27 cellular contexts compared by ENCODE assay signal in genomic region chr9:27945386-27945785, GRCh38.
A peak's percentile ranks its signal among the peaks of the same experiment; 100 is the strongest.
DNase-seq lines count a peak whose midpoint lies in the region; ATAC-seq and TF ChIP-seq lines count a peak whose summit lies in the region.
"Had no signal": no experiment of that assay in that cellular context is flagged by ENCODE, and none has a peak within 500 bp of the region (broad histone marks: within the 10 kb centered on the region; RNA-seq: fewer than 3 reads in every experiment).

No MANE protein-coding gene starts in this region.

- TF ChIP-seq CTCF in fibroblast of mammary gland (conservative IDR thresholded peaks at IDR 0.05; ENCODE audit: control insufficient read depth, insufficient read depth, low read depth, low read length) (no peak), colonic mucosa (IDR thresholded peaks at IDR 0.05) (no peak)

- no peak overlapping the region for H3K4ac ChIP-seq in neuronal stem cell (ENCODE audit: low read length)

- H3K4me2 ChIP-seq in GM23248 (ENCODE audit: unreplicated experiment) = no peak overlapping the region
- no peak overlapping the region for H3K4me2 ChIP-seq in neuronal stem cell (ENCODE audit: insufficient read depth, low read length, poor library complexity, severe bottlenecking)
- H3K4me2 ChIP-seq: BLaER1 treated with 17β-estradiol and CSF1 and Interleukin-3, amounts not matched to agents 10 nM and 100 nM had no signal

- in situ Hi-C loops in GM23248 (cut with MboI) = no loop called here

- H3K4me1 Mint-ChIP-seq in activated CD4-positive, alpha-beta T cell treated with anti-CD3 and anti-CD28 coated beads, Interleukin-2, amount 10 ng/mL, durations not matched to agents 7 days and 5 days = no peaks in the 10 kb centered on the region
- H3K4me1 Mint-ChIP-seq: activated naive CD8-positive, alpha-beta T cell treated with anti-CD3 and anti-CD28 coated beads, Interleukin-2, amount 50 U/mL, for 24 hours; IgD-negative memory B cell; naive thymus-derived CD4-positive, alpha-beta T cell had no signal

- H3K27ac ChIP-seq in GM23248 (no peak overlapping the region), neuronal stem cell (replicated peaks; ENCODE audit: low read length) (no peak overlapping the region), colonic mucosa (no peak overlapping the region)
- H3K27ac ChIP-seq: BLaER1 treated with 17β-estradiol and CSF1 and Interleukin-3, amounts not matched to agents 10 nM and 100 nM; left lung; Peyer's patch; thoracic aorta had no signal

- 13 to 19% methylated on average over 1 of the region's 1 CpG for WGBS in GM23248 (ENCODE audit: low coverage in 1 of 2, low lambda C conversion rate in 2 of 2, missing lambda C conversion rate in 2 of 2), 2 experiments
- WGBS in neuronal stem cell (ENCODE audit: extremely low coverage in 2 of 2, insufficient read length in 2 of 2, insufficient replicate concordance in 1 of 2), 2 donors = no CpG with 5 or more reads among the region's 1 CpG

- intact Hi-C loops in colonic mucosa (cut with DNase I) = no loop called here

- H3K18ac ChIP-seq in neuronal stem cell (ENCODE audit: low read length) = no peak overlapping the region

- H3K4me3 ChIP-seq in GM23248 (no peak overlapping the region), fibroblast of mammary gland (ENCODE audit: control insufficient read depth, low read depth, low read length) (no peak overlapping the region), neuronal stem cell (ENCODE audit: low read length in 2 of 2) (no peak overlapping the region), colonic mucosa (no peak overlapping the region)
- H3K4me3 ChIP-seq: BLaER1 treated with 17β-estradiol and CSF1 and Interleukin-3, amounts not matched to agents 10 nM and 100 nM; left lung; MG63; Peyer's patch; thoracic aorta had no signal

- H3K79me1 ChIP-seq in neuronal stem cell (ENCODE audit: low read depth, low read length) = no peaks in the 10 kb centered on the region

- H3K27ac Mint-ChIP-seq in activated CD4-positive, alpha-beta T cell treated with anti-CD3 and anti-CD28 coated beads, Interleukin-2, amount 10 ng/mL, durations not matched to agents 7 days and 5 days = no peak overlapping the region
- H3K27ac Mint-ChIP-seq: activated naive CD8-positive, alpha-beta T cell treated with anti-CD3 and anti-CD28 coated beads, Interleukin-2, amount 50 U/mL, for 24 hours; IgD-negative memory B cell; naive thymus-derived CD4-positive, alpha-beta T cell; T-helper 1 cell treated with Interleukin-12 subunit alpha and Interleukin-12 subunit beta and Interleukin-4 antibody, amounts not matched to agents 30 μg/mL and 1 μg/mL, for 36 hours had no signal

- H4K20me1 ChIP-seq in GM23248 (ENCODE audit: insufficient read depth) = no peaks in the 10 kb centered on the region
- H4K20me1 ChIP-seq: BLaER1 treated with 17β-estradiol and CSF1 and Interleukin-3, amounts not matched to agents 10 nM and 100 nM had no signal

- H3K4me1 ChIP-seq in GM23248 (ENCODE audit: insufficient read depth) = no peaks in the 10 kb centered on the region
- H3K4me1 ChIP-seq in neuronal stem cell (ENCODE audit: control insufficient read depth in 2 of 2, insufficient read depth in 1 of 2, low read depth in 1 of 2, low read length in 2 of 2) = peaks cover 0 to 5% of the 10 kb centered on the region in 2 donors
- no peaks in the 10 kb centered on the region for H3K4me1 ChIP-seq in colonic mucosa
- H3K4me1 ChIP-seq: BLaER1 treated with 17β-estradiol and CSF1 and Interleukin-3, amounts not matched to agents 10 nM and 100 nM; left lung; Peyer's patch had no signal

- DNase-seq in GM23248 (peak; percentile 21), fibroblast of mammary gland (ENCODE audit: low read depth) (peak; percentile 0), neuronal stem cell (ENCODE audit: low spot score) (no peak), NCI-H1048 (lab: John Stamatoyannopoulos, UW) (no peak), colonic mucosa (no peak)
- DNase-seq in activated CD4-positive, alpha-beta T cell treated with anti-CD3 and anti-CD28 coated beads, Interleukin-2, amount 10 ng/mL, durations not matched to agents 7 days and 5 days = no peak
- DNase-seq in stimulated activated CD4-positive, alpha-beta T cell treated with anti-CD3 and anti-CD28 coated beads, Interleukin-15, amount 100 ng/mL, for 24 hours = no peak
- DNase-seq: ACHN; activated CD8-positive, alpha-beta memory T cell treated with anti-CD3 and anti-CD28 coated beads for 24 hours; activated gamma-delta T cell treated with Interleukin-2 at 50 U/mL for 16 hours; activated naive CD8-positive, alpha-beta T cell treated with anti-CD3 and anti-CD28 coated beads, Interleukin-2, amount 50 U/mL, for 24 hours; activated T-cell treated with anti-CD3 and anti-CD28 coated beads, Interleukin-2, amount 50 U/mL, for 1 hour; cortex of kidney; head of caudate nucleus; left lung; MG63; naive thymus-derived CD4-positive, alpha-beta T cell; NCI-H146; NCI-H510A treated with DMSO at 0.1 percent for 48 hours; Peyer's patch; stimulated activated CD4-positive, alpha-beta T cell treated with anti-CD3 and anti-CD28 coated beads, Interleukin-4, amount 100 ng/mL, for 24 hours; stimulated activated naive CD4-positive, alpha-beta T cell had no signal

- H3K36me3 Mint-ChIP-seq in activated CD4-positive, alpha-beta T cell treated with anti-CD3 and anti-CD28 coated beads, Interleukin-2, amount 10 ng/mL, durations not matched to agents 7 days and 5 days (ENCODE audit: low read depth) = no peaks in the 10 kb centered on the region
- H3K36me3 Mint-ChIP-seq: IgD-negative memory B cell; naive thymus-derived CD4-positive, alpha-beta T cell had no signal

- H4K8ac ChIP-seq in neuronal stem cell (ENCODE audit: low read depth, low read length) = no peak overlapping the region

- H3K14ac ChIP-seq in neuronal stem cell (ENCODE audit: low read length) = no peak overlapping the region

- H2AFZ ChIP-seq in GM23248 (no peak overlapping the region), neuronal stem cell (ENCODE audit: low read length) (peak overlapping the region; percentile 62)

- H3K4me3 Mint-ChIP-seq in activated CD4-positive, alpha-beta T cell treated with anti-CD3 and anti-CD28 coated beads, Interleukin-2, amount 10 ng/mL, durations not matched to agents 7 days and 5 days = no peak overlapping the region
- H3K4me3 Mint-ChIP-seq: activated naive CD8-positive, alpha-beta T cell treated with anti-CD3 and anti-CD28 coated beads, Interleukin-2, amount 50 U/mL, for 24 hours; IgD-negative memory B cell; naive thymus-derived CD4-positive, alpha-beta T cell; T-helper 1 cell treated with Interleukin-12 subunit alpha and Interleukin-12 subunit beta and Interleukin-4 antibody, amounts not matched to agents 30 μg/mL and 1 μg/mL, for 36 hours had no signal

- POLR2A ChIA-PET in activated CD4-positive, alpha-beta T cell treated with anti-CD3 and anti-CD28 coated beads, Interleukin-2, amount 10 ng/mL, durations not matched to agents 7 days and 5 days (lab: Charles Lee) = no interaction called here

- no peak overlapping the region for H2BK5ac ChIP-seq in neuronal stem cell (ENCODE audit: low read length)

- H2BK120ac ChIP-seq in neuronal stem cell (ENCODE audit: low read depth, low read length) = no peak overlapping the region

- H3K9me3 Mint-ChIP-seq in activated CD4-positive, alpha-beta T cell treated with anti-CD3 and anti-CD28 coated beads, Interleukin-2, amount 10 ng/mL, durations not matched to agents 7 days and 5 days = peaks cover 7% of the 10 kb centered on the region
- H3K9me3 Mint-ChIP-seq: activated naive CD8-positive, alpha-beta T cell treated with anti-CD3 and anti-CD28 coated beads, Interleukin-2, amount 50 U/mL, for 24 hours; T-helper 1 cell treated with Interleukin-12 subunit alpha and Interleukin-12 subunit beta and Interleukin-4 antibody, amounts not matched to agents 30 μg/mL and 1 μg/mL, for 36 hours had no signal

- no peak overlapping the region for H2AK5ac ChIP-seq in neuronal stem cell (ENCODE audit: low read depth, low read length)

- H3F3A ChIP-seq in GM23248 (ENCODE audit: insufficient read depth) = no peaks in the 10 kb centered on the region

- H3K9me3 ChIP-seq in GM23248 (ENCODE audit: low read depth) (no peaks in the 10 kb centered on the region), neuronal stem cell (replicated peaks in 1 of 2; ENCODE audit: control insufficient read depth in 2 of 2, insufficient read depth in 1 of 2, low read depth in 1 of 2, low read length in 2 of 2) (no peaks in the 10 kb centered on the region), colonic mucosa (no peaks in the 10 kb centered on the region)
- H3K9me3 ChIP-seq: BLaER1 treated with 17β-estradiol and CSF1 and Interleukin-3, amounts not matched to agents 10 nM and 100 nM; left lung; MG63; Peyer's patch; thoracic aorta had no signal

- no peaks in the 10 kb centered on the region for H3K27me3 Mint-ChIP-seq in activated CD4-positive, alpha-beta T cell treated with anti-CD3 and anti-CD28 coated beads, Interleukin-2, amount 10 ng/mL, durations not matched to agents 7 days and 5 days
- H3K27me3 Mint-ChIP-seq: activated naive CD8-positive, alpha-beta T cell treated with anti-CD3 and anti-CD28 coated beads, Interleukin-2, amount 50 U/mL, for 24 hours; IgD-negative memory B cell; naive thymus-derived CD4-positive, alpha-beta T cell had no signal

- H3K36me3 ChIP-seq in GM23248 (ENCODE audit: low read depth) (no peaks in the 10 kb centered on the region), neuronal stem cell (replicated peaks in 1 of 2; ENCODE audit: control insufficient read depth in 2 of 2, insufficient read depth in 2 of 2, low read length in 2 of 2) (no peaks in the 10 kb centered on the region), colonic mucosa (no peaks in the 10 kb centered on the region)
- H3K36me3 ChIP-seq: BLaER1 treated with 17β-estradiol and CSF1 and Interleukin-3, amounts not matched to agents 10 nM and 100 nM; left lung; MG63; Peyer's patch; thoracic aorta had no signal

- H2BK15ac ChIP-seq in neuronal stem cell (ENCODE audit: low read length) = no peak overlapping the region

- H4K91ac ChIP-seq in neuronal stem cell (ENCODE audit: low read depth, low read length, poor library complexity) = no peak overlapping the region

- ATAC-seq in SK-N-SH treated with all-trans-retinoic acid at 6 μM for 48 hours = peak; percentile 92
- ATAC-seq: activated naive CD8-positive, alpha-beta T cell treated with anti-CD3 and anti-CD28 coated beads, Interleukin-2, amount 50 U/mL, for 24 hours; left lung; naive thymus-derived CD4-positive, alpha-beta T cell had no signal

- no peak overlapping the region for H2BK12ac ChIP-seq in neuronal stem cell (ENCODE audit: low read length)

- no peak overlapping the region for H3K23ac ChIP-seq in neuronal stem cell (ENCODE audit: low read depth, low read length, poor library complexity)

- H3K9me2 ChIP-seq in GM23248 (ENCODE audit: insufficient read depth) = no peaks in the 10 kb centered on the region

- H3K27me3 ChIP-seq in GM23248 (replicated peaks; ENCODE audit: insufficient read depth) = no peaks in the 10 kb centered on the region
- no peaks in the 10 kb centered on the region for H3K27me3 ChIP-seq in neuronal stem cell (ENCODE audit: control insufficient read depth in 3 of 3, insufficient read depth in 3 of 3, low read depth in 1 of 3, low read length in 3 of 3)
- H3K27me3 ChIP-seq in colonic mucosa = no peaks in the 10 kb centered on the region
- H3K27me3 ChIP-seq: BLaER1 treated with 17β-estradiol and CSF1 and Interleukin-3, amounts not matched to agents 10 nM and 100 nM; left lung; MG63; Peyer's patch had no signal

- H3K9ac ChIP-seq in GM23248 (no peak overlapping the region), neuronal stem cell (ENCODE audit: low read depth, low read length, poor library complexity) (no peak overlapping the region), colonic mucosa (ENCODE audit: low read depth in 2 of 2, low read length in 2 of 2) (no peak overlapping the region)
- H3K9ac ChIP-seq: BLaER1 treated with 17β-estradiol and CSF1 and Interleukin-3, amounts not matched to agents 10 nM and 100 nM had no signal

- CTCF ChIA-PET in activated CD4-positive, alpha-beta T cell treated with anti-CD3 and anti-CD28 coated beads, Interleukin-2, amount 10 ng/mL, durations not matched to agents 7 days and 5 days (lab: Charles Lee) = no interaction called here

- H3K79me2 ChIP-seq in GM23248 (ENCODE audit: insufficient read depth) = no peaks in the 10 kb centered on the region

Comparison
In these comparisons a context has a peak if more than half of its experiments do, and no peak if none do; other contexts are left out.
1. DNase-seq: peak in GM23248 (single experiment) and fibroblast of mammary gland (single experiment); none in neuronal stem cell (single experiment), activated CD4-positive, alpha-beta T cell treated with anti-CD3 and anti-CD28 coated beads, Interleukin-2, amount 10 ng/mL, durations not matched to agents 7 days and 5 days (single experiment), NCI-H1048 (single experiment), stimulated activated CD4-positive, alpha-beta T cell treated with anti-CD3 and anti-CD28 coated beads, Interleukin-15, amount 100 ng/mL, for 24 hours (single experiment) and colonic mucosa (single experiment).